6 cellular contexts compared by ENCODE assay signal in genomic region chr5:181203842-181204560, GRCh38. TPM values are rescaled to one million over a fixed set of nuclear protein-coding genes. Genes with fewer than 3 reads are reported as not detected.
DNase-seq lines count a peak whose midpoint lies in the region; ATAC-seq and TF ChIP-seq lines count a peak whose summit lies in the region.

No MANE protein-coding gene starts in this region.

- H3K9me3 ChIP-seq in HUES64 (ENCODE audit: insufficient read depth, low read depth, low read length), result no peaks in the 10 kb centered on the region
- no peaks in the 10 kb centered on the region for H3K9me3 ChIP-seq in effector memory CD4-positive, alpha-beta T cell (ENCODE audit: control insufficient read depth, low read length)

- H3K27me3 ChIP-seq in HUES64 (ENCODE audit: insufficient read depth, low read length), result peaks cover 75% of the 10 kb centered on the region
- H3K27me3 ChIP-seq in effector memory CD4-positive, alpha-beta T cell (replicated peaks; ENCODE audit: control insufficient read depth, insufficient read depth, low read length, poor library complexity, severe bottlenecking), result no peaks in the 10 kb centered on the region

- no peak for ATAC-seq in activated CD4-positive, CD25-positive, alpha-beta regulatory T cell treated with anti-CD3 and anti-CD28 coated beads, Interleukin-2, amount 50 U/mL, for 24 hours

- no peak overlapping the region; the same call in 1 of the 2 replicates for H3K9ac ChIP-seq in HUES64 (ENCODE audit: low read depth, low read length)

- no peak for TF ChIP-seq CTCF in retinal pigment epithelial cell (conservative IDR thresholded peaks at IDR 0.05; ENCODE audit: low read depth, low read length)

- H3K36me3 ChIP-seq in HUES64 (ENCODE audit: insufficient read depth, low read length), result no peaks in the 10 kb centered on the region
- H3K36me3 ChIP-seq in effector memory CD4-positive, alpha-beta T cell (ENCODE audit: control insufficient read depth, insufficient read depth, low read length), result no peaks in the 10 kb centered on the region

- 3% methylated on average over 46 of the region's 47 CpGs for WGBS in HUES64

- peaks cover 11% of the 10 kb centered on the region for H3K4me1 ChIP-seq in HUES64 (ENCODE audit: insufficient read depth, low read length)
- peaks cover 17% of the 10 kb centered on the region for H3K4me1 ChIP-seq in effector memory CD4-positive, alpha-beta T cell (ENCODE audit: control insufficient read depth, insufficient read depth, low read length, poor library complexity, severe bottlenecking)

- no peak for DNase-seq in effector memory CD4-positive, alpha-beta T cell
- no peak for DNase-seq in retinal pigment epithelial cell (ENCODE audit: low read depth)
- DNase-seq in NCI-H1694 treated with DMSO at 0.1 percent for 48 hours (lab: John Stamatoyannopoulos, UW), result no peak
- DNase-seq in effector CD4-positive, alpha-beta T cell, result no peak

- no peak overlapping the region for H3K27ac ChIP-seq in HUES64 (ENCODE audit: low read depth, low read length)
- H3K27ac ChIP-seq in effector memory CD4-positive, alpha-beta T cell (ENCODE audit: insufficient read depth, low read length, poor library complexity, severe bottlenecking), result no peak overlapping the region

- H3K4me3 ChIP-seq in HUES64 (ENCODE audit: low read length), result peak overlapping the region; percentile 62
- H3K4me3 ChIP-seq in effector memory CD4-positive, alpha-beta T cell (ENCODE audit: insufficient read depth, low read depth, low read length, poor library complexity, severe bottlenecking), result peak overlapping the region; percentile 62
- peak overlapping the region; percentile 33 for H3K4me3 ChIP-seq in retinal pigment epithelial cell (ENCODE audit: low read length)

RNA-seq across cellular contexts. Expression of gene TRIM7, which starts 1.0 kb away (rescaled TPM):
- polyA plus RNA-seq in HUES64 (2013, experiment 1 of 2), result not detected
- 0.25 TPM for polyA plus RNA-seq in HUES64 (2013, experiment 2 of 2)

RNA-seq across cellular contexts. Expression of gene TRIM41, which starts 19.1 kb away (rescaled TPM):
- 13.2 TPM for polyA plus RNA-seq in HUES64 (2013, experiment 1 of 2)
- 12.2 TPM for polyA plus RNA-seq in HUES64 (2013, experiment 2 of 2)

RNA-seq across cellular contexts. Expression of gene RACK1, which starts 39.7 kb away (rescaled TPM):
- 2,091 TPM for polyA plus RNA-seq in HUES64 (2013, experiment 1 of 2)
- polyA plus RNA-seq in HUES64 (2013, experiment 2 of 2), result 2,124 TPM

RNA-seq across cellular contexts. Expression of gene OR2V2, which starts 56.6 kb away (rescaled TPM):
- polyA plus RNA-seq in HUES64 (2013, experiment 1 of 2), result not detected
- polyA plus RNA-seq in HUES64 (2013, experiment 2 of 2), result not detected

RNA-seq across cellular contexts. Expression of gene TRIM52, which starts 56.9 kb away (rescaled TPM):
- polyA plus RNA-seq in HUES64 (2013, experiment 1 of 2), result 2.7 TPM
- 3.6 TPM for polyA plus RNA-seq in HUES64 (2013, experiment 2 of 2)
